Comparison of ENCODE assay signal across 16 cellular contexts in genomic region chr2:138490673-138491494, GRCh38. TPM values are rescaled to one million over a fixed set of nuclear protein-coding genes. Genes with fewer than 3 reads are reported as not detected.
DNase-seq lines count a peak whose midpoint lies in the region; ATAC-seq and TF ChIP-seq lines count a peak whose summit lies in the region.
"Had no signal": no experiment of that assay in that cellular context is flagged by ENCODE, and none has a peak within 500 bp of the region (broad histone marks: within the 10 kb centered on the region; RNA-seq: fewer than 3 reads in every experiment).

No MANE protein-coding gene starts in this region.

- BruUV-seq in PC-9 (replicated peaks; lab: Mats Ljungman, UMichigan): no TSS peak

- no peaks in the 10 kb centered on the region for H3K9me2 ChIP-seq in PC-9 (ENCODE audit: insufficient read depth)

- peaks cover 24% of the 10 kb centered on the region for H3K4me1 Mint-ChIP-seq in type B pancreatic cell (ENCODE audit: unreplicated experiment)
- H3K4me1 Mint-ChIP-seq: CD4-positive, alpha-beta memory T cell had no signal

- POLR2A ChIA-PET in PC-9 (lab: Charles Lee; ENCODE audit: unreplicated experiment): no interaction called here

- peaks cover 9% of the 10 kb centered on the region for H3K36me3 Mint-ChIP-seq in type B pancreatic cell
- H3K36me3 Mint-ChIP-seq: CD4-positive, alpha-beta memory T cell had no signal

- no peaks in the 10 kb centered on the region for H4K20me1 ChIP-seq in PC-9 (ENCODE audit: insufficient read depth)
- H4K20me1 ChIP-seq: BLaER1 had no signal

- no peak overlapping the region for H3K27ac Mint-ChIP-seq in type B pancreatic cell
- H3K27ac Mint-ChIP-seq: CD4-positive, alpha-beta memory T cell had no signal

- no peaks in the 10 kb centered on the region for H3F3A ChIP-seq in PC-9 (ENCODE audit: insufficient read depth, low read depth)

- H3K27me3 Mint-ChIP-seq in type B pancreatic cell: no peaks in the 10 kb centered on the region

- no peaks in the 10 kb centered on the region for H3K9me3 Mint-ChIP-seq in type B pancreatic cell
- H3K9me3 Mint-ChIP-seq: CD4-positive, alpha-beta memory T cell had no signal

- DNase-seq in NCI-H748 (lab: John Stamatoyannopoulos, UW; ENCODE audit: unreplicated experiment) (peak; percentile 33), NCI-H748 treated with DMSO at 0.1 percent for 48 hours (lab: John Stamatoyannopoulos, UW) (no peak), PC-9 (peak in 1 of 2 experiments; percentile 67), left colon (no peak), type B pancreatic cell (ENCODE audit: extremely low spot score, unreplicated experiment) (no peak), dermis blood vessel endothelial cell (no peak), Kasumi-1 (lab: John Stamatoyannopoulos, UW) (no peak)
- no peak for DNase-seq in stimulated activated CD4-positive, alpha-beta T cell treated with anti-CD3 and anti-CD28 coated beads, Interleukin-4, amount 100 ng/mL, for 24 hours
- DNase-seq: CD4-positive, alpha-beta memory T cell; DMS153; EL; KG1; NCI-H1417 treated with DMSO at 0.1 percent for 48 hours; NCI-H187 treated with DMSO at 0.1 percent for 48 hours; NCI-H446 treated with DMSO at 0.1 percent for 48 hours had no signal

- H3K4me2 ChIP-seq in PC-9: peak overlapping the region; percentile 21; the same call in 1 of the 2 replicates
- H3K4me2 ChIP-seq: BLaER1 had no signal

- H3K27me3 ChIP-seq in PC-9 (ENCODE audit: insufficient read depth, low read depth): no peaks in the 10 kb centered on the region
- H3K27me3 ChIP-seq: BLaER1 had no signal

- CTCF ChIA-PET in PC-9 (lab: Charles Lee): no interaction called here

- no peak for TF ChIP-seq CTCF in PC-9 (conservative IDR thresholded peaks at IDR 0.05)
- no peak for TF ChIP-seq CTCF in type B pancreatic cell (conservative IDR thresholded peaks at IDR 0.05)

- ATAC-seq in left colon: peak; percentile 53

- no peaks in the 10 kb centered on the region for H3K9me3 ChIP-seq in PC-9 (ENCODE audit: insufficient read depth, low read depth)
- H3K9me3 ChIP-seq: BLaER1 had no signal

- no peaks in the 10 kb centered on the region for H3K79me2 ChIP-seq in PC-9 (ENCODE audit: low read depth)

- intact Hi-C loops in PC-9 (cut with micrococcal nuclease; ENCODE audit: unreplicated experiment) (no loop called here), left colon (cut with DNase I, micrococcal nuclease) (no loop called here)

- no peak overlapping the region for H3K27ac ChIP-seq in PC-9
- H3K27ac ChIP-seq: BLaER1 had no signal

- no peak overlapping the region for H3K4me3 ChIP-seq in PC-9
- H3K4me3 ChIP-seq: BLaER1 had no signal

- H3K4me1 ChIP-seq in PC-9 (replicated peaks; ENCODE audit: insufficient read depth): peaks cover 14% of the 10 kb centered on the region; the same call in 1 of the 2 replicates
- H3K4me1 ChIP-seq: BLaER1 had no signal

- no peaks in the 10 kb centered on the region for H3K36me3 ChIP-seq in PC-9 (ENCODE audit: low read depth)
- H3K36me3 ChIP-seq: BLaER1 had no signal

- peak overlapping the region; percentile 16 for H3K4me3 Mint-ChIP-seq in type B pancreatic cell
- H3K4me3 Mint-ChIP-seq: CD4-positive, alpha-beta memory T cell had no signal

- no peak overlapping the region for H2AFZ ChIP-seq in PC-9

RNA-seq across cellular contexts. Expression of gene SPOPL, which starts 10.7 kb away (rescaled TPM):
- total RNA-seq in PC-9 (2021): 20.6 and 21.0 TPM in 2 replicates
- 10 to 100 TPM; 32.0 to 34.5 TPM for total RNA-seq in left colon
- total RNA-seq in type B pancreatic cell (ENCODE audit: low replicate concordance): 24.7 and 29.0 TPM in 2 replicates
- total RNA-seq in dermis blood vessel endothelial cell: 17.9 and 20.2 TPM in 2 replicates
